26 cellular contexts compared by ENCODE assay signal in the genomic region with DNA sequence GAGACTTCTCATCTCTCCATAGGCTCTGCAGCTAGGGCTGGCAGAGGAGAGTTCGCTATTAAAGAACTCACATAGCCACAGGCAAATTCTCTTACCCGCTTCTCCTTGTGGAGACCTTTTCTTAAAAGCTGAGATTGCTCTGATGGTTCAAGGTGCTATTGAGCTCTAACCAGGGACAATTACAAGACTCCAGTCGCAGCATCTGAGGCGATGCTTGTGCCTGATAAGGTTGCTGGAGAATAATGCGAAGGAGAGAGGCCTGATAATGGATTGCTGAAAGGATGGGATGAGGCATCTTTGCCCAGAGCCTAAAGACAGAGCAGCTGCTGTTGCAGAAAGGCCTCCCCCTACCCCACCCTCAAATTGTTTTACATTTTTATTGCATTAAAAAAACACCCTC.
"Had no signal": no experiment of that assay in that cellular context is flagged by ENCODE, and none has a peak within 500 bp of the region (broad histone marks: within the 10 kb centered on the region; RNA-seq: fewer than 3 reads in every experiment).

No MANE protein-coding gene starts in this region.

- H3K4me3 ChIP-seq: neural progenitor cell, ovary, psoas muscle, right lobe of liver, sigmoid colon, stomach, thoracic aorta, thyroid gland, tibial nerve, upper lobe of left lung had no signal

- H3K9ac ChIP-seq: neural progenitor cell, parathyroid adenoma had no signal

- H3K36me3 Mint-ChIP-seq: natural killer cell; neural progenitor cell; stimulated activated effector memory CD8-positive, alpha-beta T cell treated with anti-CD3 and anti-CD28 coated beads, Interleukin-12 subunit alpha, Interleukin-12 subunit beta, amount 100 ng/mL, for 72 hours; stimulated activated naive B cell treated with anti-CD40 and anti-IgM and Interleukin-4, amounts not matched to agents 10 μg/mL and 1 μg/mL and 100 μg/mL, for 72 hours had no signal

- H3K4me1 ChIP-seq: neural progenitor cell, parathyroid adenoma, psoas muscle, right lobe of liver, sigmoid colon, stomach, thyroid gland, tibial nerve, upper lobe of left lung had no signal

- H2AFZ ChIP-seq: neural progenitor cell, parathyroid adenoma had no signal

- H3K27ac Mint-ChIP-seq: natural killer cell; nephron; neural progenitor cell; progenitor cell of endocrine pancreas; stimulated activated effector memory CD8-positive, alpha-beta T cell treated with anti-CD3 and anti-CD28 coated beads, Interleukin-12 subunit alpha, Interleukin-12 subunit beta, amount 100 ng/mL, for 72 hours; stimulated activated naive B cell treated with anti-CD40 and anti-IgM and Interleukin-4, amounts not matched to agents 10 μg/mL and 1 μg/mL and 100 μg/mL, for 72 hours; stimulated activated naive CD8-positive, alpha-beta T cell treated with anti-CD3 and anti-CD28 coated beads, Interleukin-15, Interleukin-2, amounts not matched to agents 100 ng/mL and 50 ng/mL, for 24 hours had no signal

- H3K4me3 Mint-ChIP-seq: natural killer cell; nephron; neural progenitor cell; stimulated activated effector memory CD8-positive, alpha-beta T cell treated with anti-CD3 and anti-CD28 coated beads, Interleukin-12 subunit alpha, Interleukin-12 subunit beta, amount 100 ng/mL, for 72 hours; stimulated activated naive B cell treated with anti-CD40 and anti-IgM and Interleukin-4, amounts not matched to agents 10 μg/mL and 1 μg/mL and 100 μg/mL, for 72 hours; stimulated activated naive CD8-positive, alpha-beta T cell treated with anti-CD3 and anti-CD28 coated beads, Interleukin-15, Interleukin-2, amounts not matched to agents 100 ng/mL and 50 ng/mL, for 24 hours had no signal

- H3K9me3 Mint-ChIP-seq: nephron, neural progenitor cell had no signal

- H3K27me3 ChIP-seq: neural progenitor cell, ovary, right lobe of liver, sigmoid colon, stomach, thyroid gland, tibial nerve, upper lobe of left lung had no signal

- ATAC-seq: natural killer cell; psoas muscle; right cardiac atrium; right lobe of liver; stimulated activated effector memory CD8-positive, alpha-beta T cell treated with anti-CD3 and anti-CD28 coated beads, Interleukin-12 subunit alpha, Interleukin-12 subunit beta, amount 100 ng/mL, for 72 hours; stimulated activated naive B cell treated with anti-CD40 and anti-IgM and Interleukin-4, amounts not matched to agents 10 μg/mL and 1 μg/mL and 100 μg/mL, for 72 hours had no signal

- H3K79me2 ChIP-seq: parathyroid adenoma had no signal

- H3K36me3 ChIP-seq: neural progenitor cell, ovary, right lobe of liver, sigmoid colon, stomach, thoracic aorta, thyroid gland, tibial nerve, upper lobe of left lung had no signal

- H3K4me1 Mint-ChIP-seq: natural killer cell; nephron; neural progenitor cell; stimulated activated effector memory CD8-positive, alpha-beta T cell treated with anti-CD3 and anti-CD28 coated beads, Interleukin-12 subunit alpha, Interleukin-12 subunit beta, amount 100 ng/mL, for 72 hours; stimulated activated naive B cell treated with anti-CD40 and anti-IgM and Interleukin-4, amounts not matched to agents 10 μg/mL and 1 μg/mL and 100 μg/mL, for 72 hours had no signal

- H3K27me3 Mint-ChIP-seq: stimulated activated naive B cell treated with anti-CD40 and anti-IgM and Interleukin-4, amounts not matched to agents 10 μg/mL and 1 μg/mL and 100 μg/mL, for 72 hours; stimulated activated naive CD8-positive, alpha-beta T cell treated with anti-CD3 and anti-CD28 coated beads, Interleukin-15, Interleukin-2, amounts not matched to agents 100 ng/mL and 50 ng/mL, for 24 hours had no signal

- H3K27ac ChIP-seq: neural progenitor cell, ovary, parathyroid adenoma, psoas muscle, right lobe of liver, sigmoid colon, stomach, thoracic aorta, thyroid gland, tibial nerve, upper lobe of left lung had no signal

- H3K4me2 ChIP-seq: neural progenitor cell had no signal

- DNase-seq: natural killer cell; occipital lobe; ovary; posterior cingulate gyrus; psoas muscle; right cardiac atrium; right lobe of liver; sigmoid colon; small intestine; stimulated activated CD4-positive, alpha-beta T cell treated with anti-CD3 and anti-CD28 coated beads, Interleukin-15, amount 100 ng/mL, for 24 hours; stimulated activated CD4-positive, alpha-beta T cell treated with anti-CD3 and anti-CD28 coated beads, Interleukin-2, amount 100 ng/mL, for 24 hours; stimulated activated CD4-positive, alpha-beta T cell treated with anti-CD3 and anti-CD28 coated beads, Interleukin-2, amount 100 ng/mL, for 48 hours; stimulated activated CD4-positive, alpha-beta T cell treated with anti-CD3 and anti-CD28 coated beads, Interleukin-4, amount 100 ng/mL, for 24 hours; stimulated activated naive B cell treated with anti-CD40 and anti-IgM and Interleukin-4, amounts not matched to agents 10 μg/mL and 1 μg/mL and 100 μg/mL, for 72 hours; stimulated activated naive CD4-positive, alpha-beta T cell treated with Interleukin-2 at 50 U/mL for 16 hours; stomach; thyroid gland; upper lobe of left lung had no signal
